21 cellular contexts compared by ENCODE assay signal in genomic region chrX:105502336-105502735, GRCh38.
A peak's percentile ranks its signal among the peaks of the same experiment; 100 is the strongest.
DNase-seq lines count a peak whose midpoint lies in the region; ATAC-seq and TF ChIP-seq lines count a peak whose summit lies in the region.
"Had no signal": no experiment of that assay in that cellular context is flagged by ENCODE, and none has a peak within 500 bp of the region (broad histone marks: within the 10 kb centered on the region; RNA-seq: fewer than 3 reads in every experiment).

No MANE protein-coding gene starts in this region.

- H3K4me1 Mint-ChIP-seq in MCF 10A (ENCODE audit: insufficient read depth, unreplicated experiment): no peaks in the 10 kb centered on the region
- no peaks in the 10 kb centered on the region for H3K4me1 Mint-ChIP-seq in activated T-helper 17 cell treated with anti-CD3 and anti-CD28 coated beads, Interleukin-2, amount 50 U/mL, for 72 hours
- H3K4me1 Mint-ChIP-seq: CD8-positive, alpha-beta memory T cell had no signal

- H3K27me3 Mint-ChIP-seq in MCF 10A (ENCODE audit: insufficient read depth, unreplicated experiment): peaks cover 52% of the 10 kb centered on the region
- H3K27me3 Mint-ChIP-seq in activated T-helper 17 cell treated with anti-CD3 and anti-CD28 coated beads, Interleukin-2, amount 50 U/mL, for 72 hours: no peaks in the 10 kb centered on the region

- H3K27ac ChIP-seq in breast epithelium: no peak overlapping the region
- H3K27ac ChIP-seq in brain microvascular endothelial cell: no peak overlapping the region
- H3K27ac ChIP-seq: C4-2B, Peyer's patch had no signal

- intact Hi-C loops in MCF 10A (cut with micrococcal nuclease): no loop called here
- intact Hi-C loops in breast epithelium (cut with DNase I; ENCODE audit: low total_unique reads): no loop called here

- no peak overlapping the region for H3K27ac Mint-ChIP-seq in MCF 10A (ENCODE audit: low read depth, unreplicated experiment)
- H3K27ac Mint-ChIP-seq in activated T-helper 17 cell treated with anti-CD3 and anti-CD28 coated beads, Interleukin-2, amount 50 U/mL, for 72 hours: no peak overlapping the region
- H3K27ac Mint-ChIP-seq: CD8-positive, alpha-beta memory T cell had no signal

- CTCF ChIA-PET in MCF 10A (lab: Yijun Ruan, JAX): no interaction called here

- no peaks in the 10 kb centered on the region for H3K36me3 Mint-ChIP-seq in MCF 10A (ENCODE audit: insufficient read depth, unreplicated experiment)
- H3K36me3 Mint-ChIP-seq in activated T-helper 17 cell treated with anti-CD3 and anti-CD28 coated beads, Interleukin-2, amount 50 U/mL, for 72 hours (ENCODE audit: low read depth): no peaks in the 10 kb centered on the region
- H3K36me3 Mint-ChIP-seq: CD8-positive, alpha-beta memory T cell had no signal

- peaks cover 7% of the 10 kb centered on the region for H3K9me3 Mint-ChIP-seq in MCF 10A (ENCODE audit: unreplicated experiment)
- H3K9me3 Mint-ChIP-seq in activated T-helper 17 cell treated with anti-CD3 and anti-CD28 coated beads, Interleukin-2, amount 50 U/mL, for 72 hours: peaks cover 3% of the 10 kb centered on the region

- no peaks in the 10 kb centered on the region for H3K4me1 ChIP-seq in breast epithelium
- H3K4me1 ChIP-seq: Peyer's patch had no signal

- POLR2A ChIA-PET in MCF 10A (lab: Yijun Ruan, JAX): no interaction called here

- H3K4me3 Mint-ChIP-seq in MCF 10A (ENCODE audit: unreplicated experiment): no peak overlapping the region
- no peak overlapping the region for H3K4me3 Mint-ChIP-seq in activated T-helper 17 cell treated with anti-CD3 and anti-CD28 coated beads, Interleukin-2, amount 50 U/mL, for 72 hours
- H3K4me3 Mint-ChIP-seq: CD8-positive, alpha-beta memory T cell had no signal

- H3K9me3 ChIP-seq in breast epithelium: no peaks in the 10 kb centered on the region
- H3K9me3 ChIP-seq: Peyer's patch had no signal

- ATAC-seq in HG02759 (IDR thresholded peaks at IDR 0.05; ENCODE audit: unreplicated experiment): no peak
- ATAC-seq in activated T-helper 17 cell treated with anti-CD3 and anti-CD28 coated beads, Interleukin-2, amount 50 U/mL, for 72 hours (replicated peaks): no peak
- ATAC-seq: SK-N-SH treated with all-trans-retinoic acid at 6 μM for 48 hours had no signal

- in situ Hi-C loops in brain microvascular endothelial cell (cut with HindIII; ENCODE audit: low pct_ligation_motif_present, low sequenced_read_pairs): no loop called here

- BruUV-seq in MCF 10A (replicated peaks; lab: Mats Ljungman, UMichigan): no TSS peak

- H3K4me3 ChIP-seq in breast epithelium (no peak overlapping the region), brain microvascular endothelial cell (ENCODE audit: low read depth, low read length) (no peak overlapping the region), fibroblast of the aortic adventitia (ENCODE audit: low read depth, low read length) (no peak overlapping the region)
- H3K4me3 ChIP-seq: Peyer's patch had no signal

- H3K36me3 ChIP-seq in breast epithelium: no peaks in the 10 kb centered on the region
- H3K36me3 ChIP-seq in brain microvascular endothelial cell (replicated peaks): no peaks in the 10 kb centered on the region
- H3K36me3 ChIP-seq: Peyer's patch had no signal

- DNase-seq in MCF 10A (ENCODE audit: unreplicated experiment) (peak; percentile 16), breast epithelium (ENCODE audit: low spot score in 2 of 2) (no peak), brain microvascular endothelial cell (peak; percentile 3), fibroblast of the aortic adventitia (ENCODE audit: low read depth) (peak; percentile 0), cerebellar nuclear complex (lab: John Stamatoyannopoulos, UW) (no peak), dedifferentiated amniotic fluid mesenchymal stem cell (ENCODE audit: extremely low spot score) (no peak)
- DNase-seq: 8988T; CD8-positive, alpha-beta memory T cell; GDM1; Kasumi-1; NCI-H1092 treated with DMSO at 0.1 percent for 48 hours; NCI-H1436 treated with DMSO at 0.1 percent for 48 hours; NCI-H1930; NCI-H2227 treated with DMSO at 0.1 percent for 48 hours; NCI-H524 treated with DMSO at 0.1 percent for 48 hours; NCI-H82; Peyer's patch had no signal

- TF ChIP-seq POLR2A in breast epithelium (IDR thresholded peaks at IDR 0.05): no peak

- TF ChIP-seq CTCF in MCF 10A (IDR thresholded peaks at IDR 0.05; ENCODE audit: unreplicated experiment): no peak
- no peak for TF ChIP-seq CTCF in breast epithelium (IDR thresholded peaks at IDR 0.05)
- no peak for TF ChIP-seq CTCF in brain microvascular endothelial cell (IDR thresholded peaks at IDR 0.05; ENCODE audit: low read depth, low read length, missing control alignments)
- TF ChIP-seq CTCF in fibroblast of the aortic adventitia (IDR thresholded peaks at IDR 0.05; ENCODE audit: insufficient read depth, low read length): no peak

- H3K27me3 ChIP-seq in breast epithelium: peaks cover 0 to 4% of the 10 kb centered on the region in 2 donors
- no peaks in the 10 kb centered on the region for H3K27me3 ChIP-seq in brain microvascular endothelial cell (replicated peaks)
- H3K27me3 ChIP-seq: Peyer's patch had no signal

Comparison
In these comparisons a context has a peak if more than half of its experiments do, and no peak if none do; other contexts are left out.
1. DNase-seq: peak in MCF 10A (single experiment), brain microvascular endothelial cell (single experiment) and fibroblast of the aortic adventitia (single experiment); none in breast epithelium (0 of 2), cerebellar nuclear complex (0 of 2) and dedifferentiated amniotic fluid mesenchymal stem cell (single experiment).